20 cellular contexts compared by ENCODE assay signal in the genomic region with DNA sequence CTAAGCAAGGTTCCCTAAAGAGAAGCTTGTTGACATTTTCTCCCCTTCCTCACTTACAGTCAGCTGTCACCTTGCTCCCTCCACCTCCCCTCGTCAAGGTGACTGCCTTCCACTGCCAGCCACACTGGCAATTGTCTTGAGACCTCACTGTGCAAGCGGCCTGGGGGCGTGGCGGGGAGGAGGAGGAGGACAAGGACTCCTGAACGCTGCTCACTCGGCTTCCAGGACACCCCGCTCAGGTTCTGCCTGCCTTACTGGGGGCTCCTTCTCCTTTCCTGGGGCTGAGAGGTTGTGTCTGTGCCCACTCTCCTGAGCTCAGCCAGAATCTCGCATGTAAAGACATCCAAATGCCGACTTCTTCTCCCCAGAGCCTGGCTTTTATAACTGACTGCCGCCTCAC.
"Had no signal": no experiment of that assay in that cellular context is flagged by ENCODE, and none has a peak within 500 bp of the region (broad histone marks: within the 10 kb centered on the region; RNA-seq: fewer than 3 reads in every experiment).

No MANE protein-coding gene starts in this region.

- H2AFZ ChIP-seq: hepatocyte had no signal

- H3K9me3 Mint-ChIP-seq: mesothelial cell of epicardium; neural crest cell; stimulated activated memory B cell treated with anti-CD40 and anti-IgM and Interleukin-4, amounts not matched to agents 10 μg/mL and 1 μg/mL and 100 μg/mL, for 72 hours; T-cell; WTC11 had no signal

- FAIRE-seq: islet of Langerhans had no signal

- H3K27ac ChIP-seq: hepatocyte, ovary, transverse colon had no signal

- H3K4me3 Mint-ChIP-seq: activated CD4-positive, alpha-beta T cell treated with anti-CD3 and anti-CD28 coated beads for 36 hours; mesothelial cell of epicardium; neural crest cell; stimulated activated memory B cell treated with anti-CD40 and anti-IgM and Interleukin-4, amounts not matched to agents 10 μg/mL and 1 μg/mL and 100 μg/mL, for 72 hours; T-cell; WTC11 had no signal

- H3K4me2 ChIP-seq: hepatocyte, smooth muscle cell had no signal

- ATAC-seq: activated CD4-positive, alpha-beta T cell treated with anti-CD3 and anti-CD28 coated beads for 36 hours; left colon; stimulated activated memory B cell treated with anti-CD40 and anti-IgM and Interleukin-4, amounts not matched to agents 10 μg/mL and 1 μg/mL and 100 μg/mL, for 72 hours; T-cell; WTC11 had no signal

- H3K9me3 ChIP-seq: esophagus squamous epithelium, ovary, transverse colon had no signal

- H3K4me3 ChIP-seq: esophagus squamous epithelium, hepatocyte, lung, ovary, smooth muscle cell, transverse colon had no signal

- H3K27ac Mint-ChIP-seq: activated CD4-positive, alpha-beta T cell treated with anti-CD3 and anti-CD28 coated beads for 36 hours; stimulated activated memory B cell treated with anti-CD40 and anti-IgM and Interleukin-4, amounts not matched to agents 10 μg/mL and 1 μg/mL and 100 μg/mL, for 72 hours; T-cell; WTC11 had no signal

- H3K27me3 ChIP-seq: esophagus squamous epithelium, hepatocyte, ovary, transverse colon had no signal

- H3K27me3 Mint-ChIP-seq: activated CD4-positive, alpha-beta T cell treated with anti-CD3 and anti-CD28 coated beads for 36 hours; stimulated activated memory B cell treated with anti-CD40 and anti-IgM and Interleukin-4, amounts not matched to agents 10 μg/mL and 1 μg/mL and 100 μg/mL, for 72 hours; T-cell had no signal

- H3K36me3 ChIP-seq: ovary had no signal

- H3K79me2 ChIP-seq: hepatocyte had no signal

- DNase-seq: activated CD4-positive, alpha-beta T cell treated with anti-CD3 and anti-CD28 coated beads for 36 hours; activated CD4-positive, alpha-beta T cell treated with anti-CD3 and anti-CD28 coated beads, Interleukin-2, amount 50 U/mL, for 48 hours; activated naive CD4-positive, alpha-beta T cell; cortex of kidney; effector CD8-positive, alpha-beta T cell; esophagus squamous epithelium; left colon; ovary; stimulated activated CD4-positive, alpha-beta T cell treated with anti-CD3 and anti-CD28 coated beads, Interleukin-4, amount 100 ng/mL, for 24 hours; substantia nigra; T-cell; transverse colon had no signal

- H3K4me1 Mint-ChIP-seq: activated CD4-positive, alpha-beta T cell treated with anti-CD3 and anti-CD28 coated beads for 36 hours; mesothelial cell of epicardium had no signal

- H3K4me1 ChIP-seq: transverse colon had no signal
